In the genomic region with DNA sequence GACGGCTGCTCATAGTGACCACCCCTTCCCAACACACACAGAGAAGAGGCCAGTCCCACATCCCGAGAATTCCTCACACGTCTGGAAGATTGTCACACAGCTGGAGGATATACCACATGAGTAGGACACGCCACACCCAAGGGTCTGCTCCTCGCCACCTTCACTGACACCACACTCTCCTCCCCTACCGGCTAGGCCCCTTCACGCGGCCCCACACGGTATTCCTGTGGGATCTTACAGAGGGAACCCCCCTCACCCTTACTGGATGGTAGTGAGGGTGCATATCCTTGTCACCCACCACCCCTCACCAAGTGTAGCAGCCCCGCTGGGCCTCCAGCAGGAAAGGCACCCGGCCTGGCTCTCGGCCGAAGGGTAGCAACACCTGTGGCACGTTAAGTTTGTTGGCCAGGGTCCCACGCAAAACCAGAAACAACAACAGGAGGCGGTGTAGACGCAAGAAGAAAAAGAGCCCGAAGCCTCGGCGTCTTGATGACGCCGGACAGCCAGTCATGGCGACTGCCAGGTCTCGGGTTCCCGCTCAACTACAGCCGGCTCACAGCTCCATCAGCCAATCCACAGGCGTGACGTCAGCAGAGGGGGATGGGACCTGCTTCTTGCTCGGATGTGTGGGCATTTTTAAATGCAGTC, we compare ENCODE assay signal across 9 cellular contexts. TPM values are rescaled to one million over a fixed set of nuclear protein-coding genes. Genes with fewer than 3 reads are reported as not detected.
DNase-seq lines count a peak whose midpoint lies in the region; ATAC-seq, FAIRE-seq and TF ChIP-seq lines count a peak whose summit lies in the region.
"Had no signal": no experiment of that assay in that cellular context is flagged by ENCODE, and none has a peak within 500 bp of the region (broad histone marks: within the 10 kb centered on the region; RNA-seq: fewer than 3 reads in every experiment).

A gene (minus strand): TSS at position 540 of the 648 bp plus-strand sequence.

- POLR2A ChIA-PET in activated CD4-positive, alpha-beta T cell treated with anti-CD3 and anti-CD28 coated beads, Interleukin-2, amount 10 ng/mL, durations not matched to agents 7 days and 5 days (lab: Charles Lee): no interaction called here

- DNase-seq in activated CD4-positive, alpha-beta T cell treated with anti-CD3 and anti-CD28 coated beads, Interleukin-2, amount 10 ng/mL, durations not matched to agents 7 days and 5 days: no peak
- DNase-seq in activated CD4-positive, alpha-beta T cell treated with anti-CD3 and anti-CD28 coated beads, Interleukin-2, amount 50 U/mL, for 48 hours: no peak
- DNase-seq in chondrocyte (ENCODE audit: low spot score) (no peak), right lobe of liver (peak in 2 of 3 donors; percentile 31 to 55), tibial artery (peak; percentile 71 to 84), SHP77 treated with DMSO at 0.1 percent for 48 hours (lab: John Stamatoyannopoulos, UW) (no peak), H54 (ENCODE audit: insufficient read length, low spot score) (no peak)

- H3K36me3 ChIP-seq in right lobe of liver (peaks cover 2 to 7% (median 6%) of the 10 kb centered on the region in 4 donors), tibial artery (peaks cover 26 to 42% (median 29%) of the 10 kb centered on the region in 3 donors)

- peaks cover 8% of the 10 kb centered on the region for H3K9me3 Mint-ChIP-seq in activated CD4-positive, alpha-beta T cell treated with anti-CD3 and anti-CD28 coated beads, Interleukin-2, amount 10 ng/mL, durations not matched to agents 7 days and 5 days
- no peaks in the 10 kb centered on the region for H3K9me3 Mint-ChIP-seq in chondrocyte (ENCODE audit: low read depth)

- no peak for FAIRE-seq in H54 (lab: Jason Lieb, UNC)

- no peak for TF ChIP-seq POLR2A in right lobe of liver (IDR thresholded peaks at IDR 0.05)
- no peak for TF ChIP-seq POLR2A in H54 (IDR thresholded peaks at IDR 0.05; ENCODE audit: low read depth, low read length)

- intact Hi-C loops in right lobe of liver (cut with DNase I) (no loop called here), tibial artery (cut with DNase I; ENCODE audit: low total_unique reads) (no loop called here)

- no peaks in the 10 kb centered on the region for H3K27me3 ChIP-seq in right lobe of liver
- no peaks in the 10 kb centered on the region for H3K27me3 ChIP-seq in tibial artery
- H3K27me3 ChIP-seq: BLaER1 treated with 17β-estradiol and CSF1 and Interleukin-3, amounts not matched to agents 10 nM and 100 nM had no signal

- H3K27ac ChIP-seq in right lobe of liver: peak within 1 kb of the TSS; percentile 33 to 47 (median 43)
- H3K27ac ChIP-seq in tibial artery: peak within 1 kb of the TSS; percentile 73 to 78
- H3K27ac ChIP-seq: BLaER1 treated with 17β-estradiol and CSF1 and Interleukin-3, amounts not matched to agents 10 nM and 100 nM had no signal

- H3K4me1 ChIP-seq in right lobe of liver: peaks cover 0 to 14% (median 0%) of the 10 kb centered on the region in 4 donors
- H3K4me1 ChIP-seq in tibial artery: peaks cover 0 to 48% (median 11%) of the 10 kb centered on the region in 4 donors

- ATAC-seq in right lobe of liver: peak; percentile 8 to 78 (median 25)
- no peak for ATAC-seq in GM21619 (IDR thresholded peaks at IDR 0.05; ENCODE audit: unreplicated experiment)

- 67% methylated on average over 3 of the region's 29 CpGs for WGBS in right lobe of liver (ENCODE audit: insufficient coverage, low coverage, low lambda C conversion rate, missing lambda C conversion rate)

- peak within 1 kb of the TSS in 1 of 3 donors; percentile 18 for H3K4me3 ChIP-seq in right lobe of liver
- H3K4me3 ChIP-seq in tibial artery: no peak within 1 kb of the TSS
- H3K4me3 ChIP-seq: BLaER1 treated with 17β-estradiol and CSF1 and Interleukin-3, amounts not matched to agents 10 nM and 100 nM had no signal

- peaks cover 62% of the 10 kb centered on the region for H3K36me3 Mint-ChIP-seq in activated CD4-positive, alpha-beta T cell treated with anti-CD3 and anti-CD28 coated beads, Interleukin-2, amount 10 ng/mL, durations not matched to agents 7 days and 5 days (ENCODE audit: low read depth)
- peaks cover 14% of the 10 kb centered on the region for H3K36me3 Mint-ChIP-seq in chondrocyte (ENCODE audit: low read depth)

- no peaks in the 10 kb centered on the region for H3K27me3 Mint-ChIP-seq in activated CD4-positive, alpha-beta T cell treated with anti-CD3 and anti-CD28 coated beads, Interleukin-2, amount 10 ng/mL, durations not matched to agents 7 days and 5 days
- H3K27me3 Mint-ChIP-seq in chondrocyte (ENCODE audit: low read depth): no peaks in the 10 kb centered on the region

- H3K4me1 Mint-ChIP-seq in activated CD4-positive, alpha-beta T cell treated with anti-CD3 and anti-CD28 coated beads, Interleukin-2, amount 10 ng/mL, durations not matched to agents 7 days and 5 days: peaks cover 57% of the 10 kb centered on the region
- H3K4me1 Mint-ChIP-seq in chondrocyte (ENCODE audit: low read depth): peaks cover 60% of the 10 kb centered on the region

- CTCF ChIA-PET in activated CD4-positive, alpha-beta T cell treated with anti-CD3 and anti-CD28 coated beads, Interleukin-2, amount 10 ng/mL, durations not matched to agents 7 days and 5 days (lab: Charles Lee): interaction anchor here (0.7 kb wide), 1 partner anchor 18 kb away, joined by 3 read pairs; no protein-coding TSS in a partner anchor

- TF ChIP-seq CTCF in chondrocyte (IDR thresholded peaks at IDR 0.05) (no peak), right lobe of liver (IDR thresholded peaks at IDR 0.05) (no peak), tibial artery (IDR thresholded peaks at IDR 0.05) (no peak)

- H3K9me3 ChIP-seq in right lobe of liver: no peaks in the 10 kb centered on the region
- H3K9me3 ChIP-seq in tibial artery: no peaks in the 10 kb centered on the region

- peak within 1 kb of the TSS; percentile 80 for H3K27ac Mint-ChIP-seq in activated CD4-positive, alpha-beta T cell treated with anti-CD3 and anti-CD28 coated beads, Interleukin-2, amount 10 ng/mL, durations not matched to agents 7 days and 5 days
- H3K27ac Mint-ChIP-seq in chondrocyte (ENCODE audit: unreplicated experiment): peak within 1 kb of the TSS; percentile 86

- H3K4me3 Mint-ChIP-seq in activated CD4-positive, alpha-beta T cell treated with anti-CD3 and anti-CD28 coated beads, Interleukin-2, amount 10 ng/mL, durations not matched to agents 7 days and 5 days: no peak within 1 kb of the TSS
- no peak within 1 kb of the TSS for H3K4me3 Mint-ChIP-seq in chondrocyte (ENCODE audit: unreplicated experiment)

RNA-seq across cellular contexts. Expression of the gene that starts here (rescaled TPM):
- under 1 TPM; 0.04 to 0.12 TPM for total RNA-seq in activated CD4-positive, alpha-beta T cell treated with anti-CD3 and anti-CD28 coated beads, Interleukin-2, amount 10 ng/mL, durations not matched to agents 7 days and 5 days
- total RNA-seq in chondrocyte (0.19 TPM in 1 of 3 replicates, not detected in the others), right lobe of liver (under 1 TPM in 1 of 6 experiments, not detected in 5; 0.14 TPM)

Comparison
In these comparisons a context has a peak if more than half of its experiments do, and no peak if none do; other contexts are left out.
1. Peak in DNase-seq, ATAC-seq and H3K27ac ChIP-seq in right lobe of liver; RNA of the gene not detected or under 1 TPM.
2. DNase-seq: peak in tibial artery (2 of 2); none in activated CD4-positive, alpha-beta T cell treated with anti-CD3 and anti-CD28 coated beads, Interleukin-2, amount 10 ng/mL, durations not matched to agents 7 days and 5 days (single experiment), activated CD4-positive, alpha-beta T cell treated with anti-CD3 and anti-CD28 coated beads, Interleukin-2, amount 50 U/mL, for 48 hours (0 of 2), chondrocyte (single experiment), SHP77 treated with DMSO at 0.1 percent for 48 hours (single experiment) and H54 (single experiment).